ENCODE assay signal across 1 cellular context in genomic region chr2:111938392-111938791, GRCh38.
TF ChIP-seq lines count a peak whose summit lies in the region.

No MANE protein-coding gene starts in this region.

TF ChIP-seq in endothelial cell of umbilical vein, 7 proteins besides CTCF, POLR2A, EP300 and RAD21 (continued from another document):
- TF ChIP-seq JUN (IDR thresholded peaks at IDR 0.05; ENCODE audit: borderline replicate concordance, insufficient read depth, insufficient read length, low read depth) (no peak), EZH2 (IDR thresholded peaks at IDR 0.05; ENCODE audit: borderline replicate concordance, low read depth, low read length, severe bottlenecking) (no peak)
TF ChIP-seq in endothelial cell of umbilical vein: peak in this region for 1.
